13 cellular contexts compared by ENCODE assay signal in the genomic region with DNA sequence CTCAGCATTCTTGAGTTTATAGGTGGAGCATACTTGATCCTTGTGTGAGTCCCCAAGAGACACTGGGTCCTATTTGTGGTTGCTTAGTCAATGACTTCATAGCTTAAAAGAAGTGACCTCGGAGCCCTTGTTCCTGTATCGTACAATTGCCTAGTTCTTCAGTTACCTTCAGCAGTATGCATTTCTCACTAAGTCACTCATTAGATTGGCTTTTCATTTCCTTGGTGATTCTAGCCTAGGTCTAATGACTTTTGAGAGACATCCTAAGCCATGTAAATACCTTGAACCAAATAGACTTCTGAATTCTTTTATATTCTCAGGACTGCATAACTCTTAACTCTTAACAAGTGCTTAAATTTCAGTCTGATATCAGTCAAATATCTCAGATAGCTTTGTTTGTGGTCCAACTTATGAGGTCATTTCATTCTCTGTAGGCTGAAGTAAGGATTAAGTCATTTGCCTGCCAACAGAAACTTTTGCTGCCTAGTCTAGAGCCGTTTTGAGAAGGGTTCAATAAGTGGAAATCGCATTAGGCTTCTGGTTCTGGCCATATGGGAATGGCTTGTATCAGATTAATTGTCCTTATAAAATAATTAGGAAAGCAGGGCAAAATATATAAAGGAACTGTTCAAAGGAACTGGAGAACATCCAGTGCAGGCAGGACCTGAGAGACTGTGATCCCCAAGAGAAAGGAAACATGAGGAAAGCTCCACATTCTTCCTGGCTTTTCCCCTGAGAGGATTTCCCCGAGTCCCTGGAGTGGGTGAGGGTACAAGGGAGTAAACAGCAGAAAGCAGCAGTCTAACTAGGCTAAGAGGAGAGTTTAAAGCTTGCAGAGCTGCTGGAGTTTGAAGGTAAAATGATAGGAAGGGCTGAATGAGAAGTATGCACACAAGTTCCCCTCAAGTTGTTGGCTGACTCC. TPM values are rescaled to one million over a fixed set of nuclear protein-coding genes. Genes with fewer than 3 reads are reported as not detected.
DNase-seq lines count a peak whose midpoint lies in the region; ATAC-seq, FAIRE-seq and TF ChIP-seq lines count a peak whose summit lies in the region.
"Had no signal": no experiment of that assay in that cellular context is flagged by ENCODE, and none has a peak within 500 bp of the region (broad histone marks: within the 10 kb centered on the region; RNA-seq: fewer than 3 reads in every experiment).

No MANE protein-coding gene starts in this region.

- peak; percentile 32 for DNase-seq in BJ (ENCODE audit: low read depth)
- no peak for DNase-seq in HTR-8/SVneo (ENCODE audit: insufficient read length, low spot score)
- peak; percentile 44 to 80 for DNase-seq in cardiac fibroblast (ENCODE audit: low read depth in 2 of 2)
- DNase-seq in natural killer cell, result no peak
- DNase-seq in lower leg skin (ENCODE audit: low spot score in 2 of 2), result no peak
- no peak for DNase-seq in NCI-H2029 treated with DMSO at 0.1 percent for 48 hours (lab: John Stamatoyannopoulos, UW)
- DNase-seq: activated T-cell treated with anti-CD3 and anti-CD28 coated beads, Interleukin-2, amount 50 U/mL, for 24 hours; aorta; BE2C had no signal

- 40 to 52% methylated on average over 5 of the region's 5 CpGs for WGBS in lower leg skin, 2 donors

- H3K4me1 Mint-ChIP-seq in natural killer cell, result peaks cover 48 to 62% of the 10 kb centered on the region in 2 donors

- peak; percentile 33 for FAIRE-seq in HTR-8/SVneo (lab: Jason Lieb, UNC)
- FAIRE-seq: K562 had no signal

- no peak for TF ChIP-seq POLR2A in lower leg skin (IDR thresholded peaks at IDR 0.05)

- ATAC-seq in natural killer cell (peak in 1 of 3 donors; percentile 34), GM19463 (IDR thresholded peaks at IDR 0.05; ENCODE audit: unreplicated experiment) (no peak), GM21717 (IDR thresholded peaks at IDR 0.05; ENCODE audit: unreplicated experiment) (no peak)

- H3K27ac Mint-ChIP-seq in natural killer cell, result peak overlapping the region; percentile 80 to 89
- H3K27ac Mint-ChIP-seq: activated T-cell treated with anti-CD3 and anti-CD28 coated beads, Interleukin-2, amount 50 U/mL, for 24 hours; type B pancreatic cell had no signal

- no peaks in the 10 kb centered on the region for H3K27me3 ChIP-seq in BJ (ENCODE audit: control insufficient read depth, insufficient read depth, low read length)
- H3K27me3 ChIP-seq: BE2C had no signal

- H3K27me3 Mint-ChIP-seq in natural killer cell (ENCODE audit: low read depth in 2 of 2), result no peaks in the 10 kb centered on the region
- H3K27me3 Mint-ChIP-seq: activated T-cell treated with anti-CD3 and anti-CD28 coated beads, Interleukin-2, amount 50 U/mL, for 24 hours had no signal

- no peaks in the 10 kb centered on the region for H3K9me3 Mint-ChIP-seq in natural killer cell
- H3K9me3 Mint-ChIP-seq: activated T-cell treated with anti-CD3 and anti-CD28 coated beads, Interleukin-2, amount 50 U/mL, for 24 hours; type B pancreatic cell had no signal

- H3K36me3 Mint-ChIP-seq in natural killer cell, result peaks cover 10% of the 10 kb centered on the region

- intact Hi-C loops in natural killer cell (cut with micrococcal nuclease) (no loop called here), lower leg skin (cut with DNase I; ENCODE audit: low total_unique reads) (no loop called here)

- CTCF ChIA-PET in BJ (lab: Yijun Ruan, JAX), result interaction anchor here (1.1 to 6.8 kb wide), 6 partner anchors 9 to 179 kb away, joined by 3 to 41 read pairs (median 8); a partner anchor contains a TSS

- H3K4me3 ChIP-seq in BJ (ENCODE audit: low read depth, low read length), result no peak overlapping the region
- H3K4me3 ChIP-seq in cardiac fibroblast (replicated peaks in 1 of 2; ENCODE audit: low read depth in 2 of 2, low read length in 2 of 2), result no peak overlapping the region
- no peak overlapping the region for H3K4me3 ChIP-seq in lower leg skin (ENCODE audit: low read depth, poor library complexity, severe bottlenecking)
- H3K4me3 ChIP-seq: K562 had no signal

- POLR2A ChIA-PET in BJ (lab: Charles Lee), result interaction anchor here (0.5 to 0.9 kb wide), 3 partner anchors 18 to 94 kb away, joined by 3 to 4 read pairs (median 3); no protein-coding TSS in a partner anchor

- H3K36me3 ChIP-seq in BJ (ENCODE audit: control insufficient read depth, insufficient read depth, low read length), result no peaks in the 10 kb centered on the region
- H3K36me3 ChIP-seq: BE2C had no signal

- TF ChIP-seq CTCF in BJ (IDR thresholded peaks at IDR 0.05; ENCODE audit: insufficient read depth, low read depth, low read length), result no peak
- no peak for TF ChIP-seq CTCF in cardiac fibroblast (IDR thresholded peaks at IDR 0.05; ENCODE audit: low read depth, low read length)
- TF ChIP-seq CTCF in natural killer cell (IDR thresholded peaks at IDR 0.05), result no peak
- no peak for TF ChIP-seq CTCF in lower leg skin (IDR thresholded peaks at IDR 0.05)

- H3K4me3 Mint-ChIP-seq in natural killer cell, result no peak overlapping the region
- H3K4me3 Mint-ChIP-seq: activated T-cell treated with anti-CD3 and anti-CD28 coated beads, Interleukin-2, amount 50 U/mL, for 24 hours; type B pancreatic cell had no signal

RNA-seq across cellular contexts. Expression of a gene that starts 39.9 kb away (rescaled TPM):
- polyA plus RNA-seq in BJ (2011; rRNA removed), result 6.2 and 9.0 TPM in 2 replicates
- polyA minus RNA-seq in BJ (2011; rRNA and poly(A)+ RNA removed), result 6.1 and 9.7 TPM in 2 replicates
- 10 to 100 TPM; 37.9 to 43.3 (median 40.2) TPM for total RNA-seq in natural killer cell
- total RNA-seq in lower leg skin, result 10 to 100 TPM; 10.7 to 16.0 (median 13.3) TPM

Comparison
In these comparisons a context has a peak if more than half of its experiments do, and no peak if none do; other contexts are left out.
1. DNase-seq: peak in BJ (single experiment) and cardiac fibroblast (2 of 2); none in HTR-8/SVneo (single experiment), natural killer cell (single experiment), lower leg skin (0 of 2) and NCI-H2029 treated with DMSO at 0.1 percent for 48 hours (single experiment).